In the genomic region with DNA sequence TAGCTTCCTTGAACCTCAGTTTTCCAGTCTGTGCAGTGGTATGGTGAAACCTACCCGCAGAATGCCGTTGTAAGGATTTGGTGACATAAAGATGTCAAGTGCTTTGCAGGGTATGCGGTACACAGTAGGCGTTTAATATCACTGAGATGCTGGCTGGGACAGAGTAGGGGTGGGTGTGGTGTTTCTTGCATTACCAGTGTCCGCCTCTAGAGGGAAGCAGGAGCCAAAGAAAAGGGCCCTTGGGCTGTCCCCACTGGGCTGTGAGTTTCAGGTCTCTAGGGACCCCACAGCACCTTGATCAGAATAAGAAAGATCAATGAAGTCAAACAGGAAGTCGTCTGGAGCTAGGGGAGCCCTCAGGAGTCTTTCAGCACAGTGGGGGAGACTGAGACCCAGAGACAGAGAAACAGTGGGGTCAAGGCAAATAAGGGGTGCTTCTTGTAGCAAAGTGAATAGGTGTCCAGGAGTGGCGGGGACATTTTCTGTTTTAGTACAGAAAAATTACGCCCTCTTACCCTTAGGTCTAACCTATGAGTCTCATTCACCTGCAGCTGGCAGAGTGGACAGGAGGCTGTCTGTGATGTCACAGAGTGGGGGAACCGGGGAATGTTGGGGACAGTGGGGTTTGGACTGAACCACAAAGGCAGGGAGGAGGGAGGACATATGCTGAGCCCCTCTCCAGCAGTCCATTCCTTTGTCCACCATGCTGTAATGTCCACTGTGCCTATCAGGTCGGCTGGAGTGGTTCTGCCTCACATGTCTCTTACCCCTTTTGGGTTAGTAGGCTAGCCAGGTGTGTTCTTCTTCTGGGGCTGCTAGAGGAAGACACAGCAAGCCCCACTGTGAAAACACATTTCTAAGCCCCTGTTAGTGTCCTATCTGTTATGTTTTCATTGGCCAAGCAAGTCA, we compare ENCODE assay signal across 9 cellular contexts. TPM values are rescaled to one million over a fixed set of nuclear protein-coding genes. Genes with fewer than 3 reads are reported as not detected.
DNase-seq lines count a peak whose midpoint lies in the region; ATAC-seq and TF ChIP-seq lines count a peak whose summit lies in the region.
"Had no signal": no experiment of that assay in that cellular context is flagged by ENCODE, and none has a peak within 500 bp of the region (broad histone marks: within the 10 kb centered on the region; RNA-seq: fewer than 3 reads in every experiment).

No MANE protein-coding gene starts in this region.

- in situ Hi-C loops in Caki2 (cut with HindIII; ENCODE audit: low pct_unique_long_range_greater_than_20kb, low sequenced_read_pairs) = no loop called here

- no peak for TF ChIP-seq EP300 in Ishikawa (IDR thresholded peaks at IDR 0.05; ENCODE audit: borderline replicate concordance)

- H3K4me3 Mint-ChIP-seq in MCF 10A (ENCODE audit: unreplicated experiment) = no peak overlapping the region
- H3K4me3 Mint-ChIP-seq: T-helper 1 cell treated with Interleukin-12 subunit alpha and Interleukin-12 subunit beta and Interleukin-4 antibody, amounts not matched to agents 30 μg/mL and 1 μg/mL, for 36 hours had no signal

- POLR2A ChIA-PET in MCF 10A (lab: Yijun Ruan, JAX) = interaction anchor here (0.7 to 1.2 kb wide), 2 partner anchors 23 to 344 kb away, joined by 3 read pairs; no protein-coding TSS in a partner anchor

- intact Hi-C loops in MCF 10A (cut with micrococcal nuclease) = loop anchor here (1.0 to 2.0 kb wide), 5 partner anchors 77 to 862 kb away; no protein-coding TSS in a partner anchor

- peak; percentile 46 for DNase-seq in Caki2 (ENCODE audit: low read depth)
- peak; percentile 29 for DNase-seq in UCSD-AML1 (lab: John Stamatoyannopoulos, UW; ENCODE audit: unreplicated experiment)
- DNase-seq in MCF 10A (ENCODE audit: unreplicated experiment) = peak; percentile 64
- peak; percentile 47 for DNase-seq in kidney tubule cell (ENCODE audit: low spot score)
- DNase-seq in stimulated activated CD4-positive, alpha-beta T cell treated with anti-CD3 and anti-CD28 coated beads, TNF-alpha, amount 100 ng/mL, for 4 hours (ENCODE audit: low read depth in 3 of 3) = peak; percentile 34 to 52 (median 39)
- DNase-seq in NCI-H1694 treated with DMSO at 0.1 percent for 48 hours (lab: John Stamatoyannopoulos, UW) = no peak

- peaks cover 8% of the 10 kb centered on the region for H3K4me1 Mint-ChIP-seq in MCF 10A (ENCODE audit: insufficient read depth, unreplicated experiment)

- CTCF ChIA-PET in MCF 10A (lab: Yijun Ruan, JAX) = interaction anchor here (0.5 to 5.5 kb wide), 34 partner anchors 9 to 1018 kb away, joined by 3 to 59 read pairs (median 5); a partner anchor contains a TSS

- TF ChIP-seq RAD21 in Ishikawa (IDR thresholded peaks at IDR 0.05; ENCODE audit: low read depth) = peak; percentile 83

- no peaks in the 10 kb centered on the region for H3K9me3 Mint-ChIP-seq in MCF 10A (ENCODE audit: unreplicated experiment)
- H3K9me3 Mint-ChIP-seq: T-helper 1 cell treated with Interleukin-12 subunit alpha and Interleukin-12 subunit beta and Interleukin-4 antibody, amounts not matched to agents 30 μg/mL and 1 μg/mL, for 36 hours had no signal

- peak; percentile 68 for ATAC-seq in GM21367 (IDR thresholded peaks at IDR 0.05; ENCODE audit: unreplicated experiment)

- peak; percentile 88 for TF ChIP-seq CTCF in MCF 10A (IDR thresholded peaks at IDR 0.05; ENCODE audit: unreplicated experiment)

- no peak overlapping the region for H3K27ac Mint-ChIP-seq in MCF 10A (ENCODE audit: low read depth, unreplicated experiment)
- H3K27ac Mint-ChIP-seq: T-helper 1 cell treated with Interleukin-12 subunit alpha and Interleukin-12 subunit beta and Interleukin-4 antibody, amounts not matched to agents 30 μg/mL and 1 μg/mL, for 36 hours had no signal

- peaks cover 6% of the 10 kb centered on the region for H3K36me3 Mint-ChIP-seq in MCF 10A (ENCODE audit: insufficient read depth, unreplicated experiment)

- BruUV-seq in MCF 10A (replicated peaks; lab: Mats Ljungman, UMichigan) = no TSS peak

- no peaks in the 10 kb centered on the region for H3K27me3 Mint-ChIP-seq in MCF 10A (ENCODE audit: insufficient read depth, unreplicated experiment)

TF ChIP-seq in Ishikawa, 13 proteins besides CTCF, POLR2A, EP300 and RAD21:
- TF ChIP-seq TAF1 (IDR thresholded peaks at IDR 0.05; ENCODE audit: low read depth) (no peak), YY1 (IDR thresholded peaks at IDR 0.05; ENCODE audit: low read depth) (no peak), FOXM1 (IDR thresholded peaks at IDR 0.05; ENCODE audit: borderline replicate concordance, low read depth) (no peak), TEAD4 (IDR thresholded peaks at IDR 0.05) (no peak), ZBTB7A (IDR thresholded peaks at IDR 0.05; ENCODE audit: low read depth) (no peak), CREB1 (IDR thresholded peaks at IDR 0.05; ENCODE audit: low read depth) (no peak), EGR1 (IDR thresholded peaks at IDR 0.05) (no peak)
- TF ChIP-seq, protein P1, sequence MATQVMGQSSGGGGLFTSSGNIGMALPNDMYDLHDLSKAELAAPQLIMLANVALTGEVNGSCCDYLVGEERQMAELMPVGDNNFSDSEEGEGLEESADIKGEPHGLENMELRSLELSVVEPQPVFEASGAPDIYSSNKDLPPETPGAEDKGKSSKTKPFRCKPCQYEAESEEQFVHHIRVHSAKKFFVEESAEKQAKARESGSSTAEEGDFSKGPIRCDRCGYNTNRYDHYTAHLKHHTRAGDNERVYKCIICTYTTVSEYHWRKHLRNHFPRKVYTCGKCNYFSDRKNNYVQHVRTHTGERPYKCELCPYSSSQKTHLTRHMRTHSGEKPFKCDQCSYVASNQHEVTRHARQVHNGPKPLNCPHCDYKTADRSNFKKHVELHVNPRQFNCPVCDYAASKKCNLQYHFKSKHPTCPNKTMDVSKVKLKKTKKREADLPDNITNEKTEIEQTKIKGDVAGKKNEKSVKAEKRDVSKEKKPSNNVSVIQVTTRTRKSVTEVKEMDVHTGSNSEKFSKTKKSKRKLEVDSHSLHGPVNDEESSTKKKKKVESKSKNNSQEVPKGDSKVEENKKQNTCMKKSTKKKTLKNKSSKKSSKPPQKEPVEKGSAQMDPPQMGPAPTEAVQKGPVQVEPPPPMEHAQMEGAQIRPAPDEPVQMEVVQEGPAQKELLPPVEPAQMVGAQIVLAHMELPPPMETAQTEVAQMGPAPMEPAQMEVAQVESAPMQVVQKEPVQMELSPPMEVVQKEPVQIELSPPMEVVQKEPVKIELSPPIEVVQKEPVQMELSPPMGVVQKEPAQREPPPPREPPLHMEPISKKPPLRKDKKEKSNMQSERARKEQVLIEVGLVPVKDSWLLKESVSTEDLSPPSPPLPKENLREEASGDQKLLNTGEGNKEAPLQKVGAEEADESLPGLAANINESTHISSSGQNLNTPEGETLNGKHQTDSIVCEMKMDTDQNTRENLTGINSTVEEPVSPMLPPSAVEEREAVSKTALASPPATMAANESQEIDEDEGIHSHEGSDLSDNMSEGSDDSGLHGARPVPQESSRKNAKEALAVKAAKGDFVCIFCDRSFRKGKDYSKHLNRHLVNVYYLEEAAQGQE (IDR thresholded peaks at IDR 0.05; ENCODE audit: low read depth) = no peak

RNA-seq across cellular contexts. Expression of a gene that starts 4.7 kb away (rescaled TPM):
- total RNA-seq in Caki2 (2014; rRNA removed; shearing (Covaris generic); ENCODE audit: low replicate concordance) = not detected in 2 replicates
- total RNA-seq in MCF 10A (2022) = not detected in 2 replicates

RNA-seq across cellular contexts. Expression of a gene that starts 19.7 kb away (rescaled TPM):
- total RNA-seq in Caki2 (2014; rRNA removed; shearing (Covaris generic); ENCODE audit: low replicate concordance) = not detected in 2 replicates
- not detected in 2 replicates for total RNA-seq in MCF 10A (2022)

RNA-seq across cellular contexts. Expression of a gene that starts 51.2 kb away (rescaled TPM):
- total RNA-seq in Caki2 (2014; rRNA removed; shearing (Covaris generic); ENCODE audit: low replicate concordance) = 11.2 and 14.9 TPM in 2 replicates
- total RNA-seq in MCF 10A (2022) = 19.9 and 20.7 TPM in 2 replicates
